ENCODE assay signal across 9 cellular contexts in the genomic region with DNA sequence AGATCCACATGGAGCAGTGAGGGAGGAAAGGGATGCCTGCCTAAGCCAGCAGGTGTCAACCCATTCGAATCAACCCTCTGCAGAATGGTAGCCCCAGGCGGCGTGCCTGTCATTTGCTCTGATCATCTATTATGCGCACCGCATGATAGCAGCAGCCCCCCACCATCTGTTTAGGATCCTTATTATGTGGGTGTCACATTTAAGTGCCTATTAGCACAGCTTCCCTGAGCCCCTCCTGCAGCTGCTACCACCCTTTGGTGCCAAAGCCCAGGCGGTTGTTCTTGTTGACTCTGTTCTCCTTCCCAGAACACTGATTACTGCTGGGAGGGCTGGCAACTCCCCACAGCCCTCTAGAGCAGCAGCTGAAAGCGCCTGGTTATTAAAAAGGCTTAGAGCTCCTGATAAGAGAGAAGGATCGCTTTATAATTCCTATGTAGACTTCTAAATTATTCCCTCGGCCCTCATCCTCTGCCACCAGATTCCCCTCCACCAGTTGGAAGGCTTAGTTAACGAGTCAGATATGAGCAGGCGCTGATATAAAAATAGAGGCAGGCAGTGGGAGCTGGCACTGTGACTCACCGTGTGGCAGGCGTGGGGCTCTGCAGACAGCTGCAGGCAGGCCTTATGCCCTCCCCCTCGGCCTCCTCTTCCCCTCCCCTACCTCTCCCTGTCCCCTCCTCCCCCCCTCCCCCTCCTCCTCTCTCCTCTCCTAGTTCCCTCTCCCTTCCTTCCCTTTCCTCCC. TPM values are rescaled to one million over a fixed set of nuclear protein-coding genes. Genes with fewer than 3 reads are reported as not detected.
DNase-seq lines count a peak whose midpoint lies in the region; ATAC-seq, FAIRE-seq and TF ChIP-seq lines count a peak whose summit lies in the region.
"Had no signal": no experiment of that assay in that cellular context is flagged by ENCODE, and none has a peak within 500 bp of the region (broad histone marks: within the 10 kb centered on the region; RNA-seq: fewer than 3 reads in every experiment).

No MANE protein-coding gene starts in this region.

- CTCF ChIA-PET in A673 (lab: Charles Lee), result interaction anchor here (0.5 to 0.6 kb wide), 3 partner anchors 33 to 1231 kb away, joined by 3 to 18 read pairs (median 3); no protein-coding TSS in a partner anchor

- H3K4me3 ChIP-seq in A673 (ENCODE audit: low read depth, low read length, poor library complexity, severe bottlenecking) (no peak overlapping the region), H7 (ENCODE audit: insufficient read depth, low read depth, low read length) (no peak overlapping the region), astrocyte (ENCODE audit: insufficient read depth, low read depth, low read length) (no peak overlapping the region)

- H3K27me3 ChIP-seq in A673 (replicated peaks; ENCODE audit: insufficient read depth, low read depth, low read length, poor library complexity), result no peaks in the 10 kb centered on the region
- peaks cover 51% of the 10 kb centered on the region for H3K27me3 ChIP-seq in H7 (ENCODE audit: control insufficient read depth, insufficient read depth, low read length)
- peaks cover 34% of the 10 kb centered on the region for H3K27me3 ChIP-seq in astrocyte (ENCODE audit: insufficient read depth, low read length)

- peak overlapping the region; percentile 66 for H3K27ac Mint-ChIP-seq in astrocyte (ENCODE audit: unreplicated experiment)
- H3K27ac Mint-ChIP-seq: activated naive CD4-positive, alpha-beta T cell treated with anti-CD3 and anti-CD28 coated beads, Interleukin-2, amount 50 U/mL, for 24 hours had no signal

- no TSS peak for BruUV-seq in A673 (replicated peaks; lab: Mats Ljungman, UMichigan)

- peaks cover 37% of the 10 kb centered on the region for H3K4me1 Mint-ChIP-seq in astrocyte (ENCODE audit: low read depth, unreplicated experiment)

- H3K36me3 ChIP-seq in A673 (ENCODE audit: insufficient read depth, low read length, poor library complexity, severe bottlenecking), result no peaks in the 10 kb centered on the region
- no peaks in the 10 kb centered on the region for H3K36me3 ChIP-seq in H7 (replicated peaks; ENCODE audit: control insufficient read depth, insufficient read depth, low read length)
- H3K36me3 ChIP-seq in astrocyte (ENCODE audit: insufficient read depth, low read length), result no peaks in the 10 kb centered on the region

- peak overlapping the region; percentile 40 for H3K4me3 Mint-ChIP-seq in astrocyte (ENCODE audit: unreplicated experiment)
- H3K4me3 Mint-ChIP-seq: activated naive CD4-positive, alpha-beta T cell treated with anti-CD3 and anti-CD28 coated beads, Interleukin-2, amount 50 U/mL, for 24 hours had no signal

- intact Hi-C loops in A673 (cut with micrococcal nuclease; ENCODE audit: unreplicated experiment), result loop anchor here (1.0 kb wide), 1 partner anchor 36 kb away; no protein-coding TSS in a partner anchor

- TF ChIP-seq CTCF in A673 (conservative IDR thresholded peaks at IDR 0.05; ENCODE audit: low read depth, low read length) (no peak), astrocyte (IDR thresholded peaks at IDR 0.05; ENCODE audit: insufficient read depth, low read depth, low read length) (no peak)

- no peak for FAIRE-seq in astrocyte (lab: Jason Lieb, UNC)

- DNase-seq in A673 (ENCODE audit: low spot score) (peak; percentile 67), H7 (peak; percentile 80), NCI-H510A (lab: John Stamatoyannopoulos, UW) (peak; percentile 67), astrocyte (ENCODE audit: low read depth) (peak; percentile 36), iris pigment epithelial cell (ENCODE audit: low read depth) (peak; percentile 27), substantia nigra (lab: John Stamatoyannopoulos, UW) (peak in 20 of 49 donors; percentile 12 to 83 (median 24)), KG1 (lab: John Stamatoyannopoulos, UW) (no peak)

- H3K36me3 Mint-ChIP-seq in astrocyte (ENCODE audit: low read depth, unreplicated experiment), result no peaks in the 10 kb centered on the region
- H3K36me3 Mint-ChIP-seq: activated naive CD4-positive, alpha-beta T cell treated with anti-CD3 and anti-CD28 coated beads, Interleukin-2, amount 50 U/mL, for 24 hours had no signal

- H3K4me1 ChIP-seq in A673 (ENCODE audit: insufficient read depth, low read length, poor library complexity, severe bottlenecking) (peaks cover 10% of the 10 kb centered on the region), astrocyte (ENCODE audit: insufficient read depth, low read length) (peaks cover 9% of the 10 kb centered on the region)

- peak overlapping the region; percentile 52 for H3K4me2 ChIP-seq in astrocyte (ENCODE audit: low read length)

- POLR2A ChIA-PET in A673 (lab: Charles Lee; ENCODE audit: low non-redundant PET), result no interaction called here

- no peak for ATAC-seq in GM18517 (IDR thresholded peaks at IDR 0.05; ENCODE audit: unreplicated experiment)

- H3K27ac ChIP-seq in A673 (ENCODE audit: low read depth, low read length, poor library complexity, severe bottlenecking) (no peak overlapping the region), astrocyte (ENCODE audit: low read depth, low read length) (no peak overlapping the region), substantia nigra (ENCODE audit: low read depth, low read length, poor library complexity, severe bottlenecking) (peak overlapping the region; percentile 45)

- H3K9ac ChIP-seq in astrocyte (ENCODE audit: low read length), result no peak overlapping the region

- H2AFZ ChIP-seq in astrocyte (ENCODE audit: low read depth, low read length), result no peak overlapping the region

- H3K9me3 Mint-ChIP-seq in astrocyte (ENCODE audit: unreplicated experiment), result peaks cover 4% of the 10 kb centered on the region
- H3K9me3 Mint-ChIP-seq: activated naive CD4-positive, alpha-beta T cell treated with anti-CD3 and anti-CD28 coated beads, Interleukin-2, amount 50 U/mL, for 24 hours had no signal

- no peaks in the 10 kb centered on the region for H3K79me2 ChIP-seq in astrocyte (ENCODE audit: insufficient read depth, low read length)

- H3K9me3 ChIP-seq in A673 (ENCODE audit: low read depth, low read length, poor library complexity, severe bottlenecking) (no peaks in the 10 kb centered on the region), astrocyte (ENCODE audit: insufficient read depth, low read depth, low read length) (no peaks in the 10 kb centered on the region)

- peaks cover 8% of the 10 kb centered on the region for H3K27me3 Mint-ChIP-seq in astrocyte (ENCODE audit: low read depth, unreplicated experiment)

- no peaks in the 10 kb centered on the region for H4K20me1 ChIP-seq in astrocyte (ENCODE audit: insufficient read depth, low read length)

RNA-seq across cellular contexts. Expression of a gene that starts 23.0 kb away (rescaled TPM):
- total RNA-seq in A673 (2021) (not detected in 2 replicates), astrocyte (16.2 and 19.0 TPM in 2 replicates)
- 0.67 and 1.8 TPM in 2 replicates for total RNA-seq in H7 (2014; rRNA removed; shearing (Covaris generic))
